Comparison of ENCODE assay signal across 1 cellular context in genomic region chr17:7024402-7024785, GRCh38.
TF ChIP-seq lines count a peak whose summit lies in the region.

No MANE protein-coding gene starts in this region.

TF ChIP-seq in H1, 55 proteins besides CTCF, POLR2A, EP300 and RAD21:
- no peak for TF ChIP-seq FOSL1 (IDR thresholded peaks at IDR 0.05; ENCODE audit: insufficient read depth, low read depth, low read length)
- no peak for TF ChIP-seq TCF12 (IDR thresholded peaks at IDR 0.05; ENCODE audit: low read depth, low read length)
- TF ChIP-seq RFX5 (IDR thresholded peaks at IDR 0.05; ENCODE audit: borderline replicate concordance, low read depth, low read length): no peak
- no peak for TF ChIP-seq SAP30 (IDR thresholded peaks at IDR 0.05; ENCODE audit: insufficient read depth, insufficient replicate concordance, low read length)
- TF ChIP-seq JUN (IDR thresholded peaks at IDR 0.05; ENCODE audit: low read depth, low read length): no peak
- no peak for TF ChIP-seq BACH1 (IDR thresholded peaks at IDR 0.05; ENCODE audit: low read length)
- TF ChIP-seq CREB1 (IDR thresholded peaks at IDR 0.05): no peak
- TF ChIP-seq CBX8 (IDR thresholded peaks at IDR 0.05; ENCODE audit: borderline replicate concordance, low read depth, low read length): no peak
- no peak for TF ChIP-seq KDM5A (IDR thresholded peaks at IDR 0.05; ENCODE audit: low read length)
- TF ChIP-seq RBBP5 (IDR thresholded peaks at IDR 0.05; ENCODE audit: borderline replicate concordance, low read depth, low read length): no peak
- TF ChIP-seq CEBPB (IDR thresholded peaks at IDR 0.05; ENCODE audit: low read depth, low read length): no peak
- no peak for TF ChIP-seq ZNF274 (IDR thresholded peaks at IDR 0.05; ENCODE audit: borderline replicate concordance, extremely low read depth, low read length)
- TF ChIP-seq SP1 (IDR thresholded peaks at IDR 0.05; ENCODE audit: low read depth, low read length): no peak
- no peak for TF ChIP-seq TBP (IDR thresholded peaks at IDR 0.05; ENCODE audit: low read depth, low read length)
